In genomic region chr3:118938183-118938961, GRCh38 we compare ENCODE assay signal across 20 cellular contexts.
DNase-seq lines count a peak whose midpoint lies in the region; ATAC-seq, FAIRE-seq and TF ChIP-seq lines count a peak whose summit lies in the region.
"Had no signal": no experiment of that assay in that cellular context is flagged by ENCODE, and none has a peak within 500 bp of the region (broad histone marks: within the 10 kb centered on the region; RNA-seq: fewer than 3 reads in every experiment).

No MANE protein-coding gene starts in this region.

- intact Hi-C loops in cardiac septum (cut with DNase I), result no loop called here

- no peaks in the 10 kb centered on the region for H3K9me3 Mint-ChIP-seq in stimulated activated naive CD8-positive, alpha-beta T cell treated with anti-CD3 and anti-CD28 coated beads, Interleukin-15, amount 100 ng/mL, for 72 hours
- H3K9me3 Mint-ChIP-seq: activated CD4-positive, alpha-beta memory T cell treated with anti-CD3 and anti-CD28 coated beads for 36 hours; type B pancreatic cell had no signal

- TF ChIP-seq CTCF in RWPE1 (conservative IDR thresholded peaks at IDR 0.05; ENCODE audit: low read depth), result no peak
- TF ChIP-seq CTCF in bronchial epithelial cell (IDR thresholded peaks at IDR 0.05; ENCODE audit: insufficient read depth, low read length, severe bottlenecking), result no peak

- POLR2A ChIA-PET in RWPE1 (lab: Yijun Ruan, JAX; ENCODE audit: low non-redundant PET), result no interaction called here

- no peak for FAIRE-seq in bronchial epithelial cell (lab: Jason Lieb, UNC)
- peak; percentile 81 for FAIRE-seq in urothelium cell line (lab: Jason Lieb, UNC)

- H3K27ac ChIP-seq in RWPE1, result no peak overlapping the region
- H3K27ac ChIP-seq: psoas muscle had no signal

- CTCF ChIA-PET in RWPE1 (lab: Yijun Ruan, JAX), result no interaction called here

- peak overlapping the region; percentile 37 to 50 for H3K4me3 Mint-ChIP-seq in stimulated activated naive CD8-positive, alpha-beta T cell treated with anti-CD3 and anti-CD28 coated beads, Interleukin-15, amount 100 ng/mL, for 72 hours
- H3K4me3 Mint-ChIP-seq: activated CD4-positive, alpha-beta memory T cell treated with anti-CD3 and anti-CD28 coated beads for 36 hours; B cell; IgD-negative memory B cell; type B pancreatic cell had no signal

- H3K4me3 ChIP-seq in bronchial epithelial cell (ENCODE audit: low read depth, low read length), result no peak overlapping the region
- H3K4me3 ChIP-seq: psoas muscle had no signal

- H3K36me3 ChIP-seq in bronchial epithelial cell (ENCODE audit: control insufficient read depth, insufficient read depth, low read length), result no peaks in the 10 kb centered on the region

- H3K27me3 ChIP-seq in bronchial epithelial cell (ENCODE audit: control insufficient read depth, insufficient read depth, low read length), result no peaks in the 10 kb centered on the region

- DNase-seq in stimulated activated naive CD8-positive, alpha-beta T cell treated with anti-CD3 and anti-CD28 coated beads, Interleukin-15, amount 100 ng/mL, for 72 hours, result no peak
- no peak for DNase-seq in stimulated activated naive CD8-positive, alpha-beta T cell treated with anti-CD3 and anti-CD28 coated beads, Interleukin-15, Interleukin-2, amounts not matched to agents 100 U/mL and 50 U/mL, for 24 hours
- DNase-seq in RWPE1 (ENCODE audit: low spot score) (peak; percentile 56), bronchial epithelial cell (ENCODE audit: low read depth) (peak; percentile 81), urothelium cell line (ENCODE audit: low spot score) (peak; percentile 68), cardiac septum (ENCODE audit: low spot score) (no peak), kidney glomerular epithelial cell (lab: John Stamatoyannopoulos, UW) (no peak)
- DNase-seq: activated CD4-positive, alpha-beta memory T cell treated with anti-CD3 and anti-CD28 coated beads for 36 hours; activated gamma-delta T cell; cerebellar nuclear complex; DMS79 treated with DMSO at 0.1 percent for 48 hours; left cardiac atrium; NCI-H526 treated with DMSO at 0.1 percent for 48 hours; psoas muscle; RPMI8226; stimulated activated CD4-positive, alpha-beta T cell treated with anti-CD3 and anti-CD28 coated beads, Interleukin-2, amount 100 ng/mL, for 48 hours had no signal

- peaks cover 32% of the 10 kb centered on the region for H3K4me1 Mint-ChIP-seq in stimulated activated naive CD8-positive, alpha-beta T cell treated with anti-CD3 and anti-CD28 coated beads, Interleukin-15, amount 100 ng/mL, for 72 hours
- H3K4me1 Mint-ChIP-seq: B cell, IgD-negative memory B cell had no signal

- peak overlapping the region in 1 of 2 donors; percentile 75 for H3K27ac Mint-ChIP-seq in stimulated activated naive CD8-positive, alpha-beta T cell treated with anti-CD3 and anti-CD28 coated beads, Interleukin-15, amount 100 ng/mL, for 72 hours
- H3K27ac Mint-ChIP-seq: activated CD4-positive, alpha-beta memory T cell treated with anti-CD3 and anti-CD28 coated beads for 36 hours; B cell; IgD-negative memory B cell; type B pancreatic cell had no signal

- H3K27me3 Mint-ChIP-seq in stimulated activated naive CD8-positive, alpha-beta T cell treated with anti-CD3 and anti-CD28 coated beads, Interleukin-15, amount 100 ng/mL, for 72 hours, result no peaks in the 10 kb centered on the region
- H3K27me3 Mint-ChIP-seq: activated CD4-positive, alpha-beta memory T cell treated with anti-CD3 and anti-CD28 coated beads for 36 hours; type B pancreatic cell had no signal

- peak; percentile 84 for ATAC-seq in stimulated activated naive CD8-positive, alpha-beta T cell treated with anti-CD3 and anti-CD28 coated beads, Interleukin-15, amount 100 ng/mL, for 72 hours
- no peak for ATAC-seq in stimulated activated naive CD8-positive, alpha-beta T cell treated with anti-CD3 and anti-CD28 coated beads, Interleukin-15, Interleukin-2, amounts not matched to agents 100 U/mL and 50 U/mL, for 24 hours
- no peak for ATAC-seq in HG03520 (IDR thresholded peaks at IDR 0.05; ENCODE audit: unreplicated experiment)
- ATAC-seq: left cardiac atrium had no signal

Comparison
In these comparisons a context has a peak if more than half of its experiments do, and no peak if none do; other contexts are left out.
1. DNase-seq: peak in RWPE1 (single experiment), bronchial epithelial cell (single experiment) and urothelium cell line (single experiment); none in stimulated activated naive CD8-positive, alpha-beta T cell treated with anti-CD3 and anti-CD28 coated beads, Interleukin-15, amount 100 ng/mL, for 72 hours (0 of 2), stimulated activated naive CD8-positive, alpha-beta T cell treated with anti-CD3 and anti-CD28 coated beads, Interleukin-15, Interleukin-2, amounts not matched to agents 100 U/mL and 50 U/mL, for 24 hours (single experiment), cardiac septum (single experiment) and kidney glomerular epithelial cell (single experiment).